ENCODE assay signal across 33 cellular contexts in the genomic region with DNA sequence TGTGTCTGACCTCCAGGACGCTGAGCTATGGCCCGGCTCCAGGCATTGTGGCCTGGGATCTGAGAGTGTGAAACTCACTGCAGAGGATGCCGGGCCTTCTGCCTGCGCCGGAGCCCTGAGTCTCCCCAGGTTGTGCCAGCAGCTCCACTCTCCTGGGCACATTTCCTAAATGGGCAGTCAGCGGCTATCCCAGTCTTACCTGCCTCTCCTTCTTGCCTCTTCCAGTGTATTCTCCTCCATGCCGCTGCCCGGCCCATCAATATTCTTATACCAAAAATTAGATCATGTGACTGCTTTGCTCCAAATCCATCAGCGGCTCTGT.
"Had no signal": no experiment of that assay in that cellular context is flagged by ENCODE, and none has a peak within 500 bp of the region (broad histone marks: within the 10 kb centered on the region; RNA-seq: fewer than 3 reads in every experiment).

No MANE protein-coding gene starts in this region.

- ATAC-seq: activated CD4-positive, alpha-beta T cell treated with anti-CD3 and anti-CD28 coated beads for 36 hours; activated CD4-positive, CD25-positive, alpha-beta regulatory T cell treated with anti-CD3 and anti-CD28 coated beads, Interleukin-2, amount 50 U/mL, for 24 hours; activated CD8-positive, alpha-beta memory T cell treated with anti-CD3 and anti-CD28 coated beads, Interleukin-2, amount 10 ng/mL, durations not matched to agents 7 days and 5 days; activated CD8-positive, alpha-beta T cell treated with anti-CD3 and anti-CD28 coated beads, Interleukin-2, amount 10 ng/mL, durations not matched to agents 7 days and 5 days had no signal

- H3K36me3 ChIP-seq: ascending aorta, cardiac muscle cell had no signal

- H3K4me1 ChIP-seq: ascending aorta had no signal

- H3K4me3 Mint-ChIP-seq: activated CD4-positive, alpha-beta memory T cell treated with anti-CD3 and anti-CD28 coated beads, Interleukin-2, amount 10 ng/mL, durations not matched to agents 7 days and 5 days; activated CD4-positive, alpha-beta T cell treated with anti-CD3 and anti-CD28 coated beads for 36 hours; activated CD4-positive, alpha-beta T cell treated with anti-CD3 and anti-CD28 coated beads, Interleukin-2, amount 10 ng/mL, durations not matched to agents 7 days and 5 days; activated CD8-positive, alpha-beta memory T cell treated with anti-CD3 and anti-CD28 coated beads, Interleukin-2, amount 10 ng/mL, durations not matched to agents 7 days and 5 days; activated CD8-positive, alpha-beta T cell treated with anti-CD3 and anti-CD28 coated beads, Interleukin-2, amount 10 ng/mL, durations not matched to agents 7 days and 5 days; activated naive CD4-positive, alpha-beta T cell treated with anti-CD3 and anti-CD28 coated beads, Interleukin-2, amount 10 ng/mL, durations not matched to agents 7 days and 5 days; activated naive CD4-positive, alpha-beta T cell treated with anti-CD3 and anti-CD28 coated beads, Interleukin-2, amount 50 U/mL, for 24 hours; activated naive CD8-positive, alpha-beta T cell treated with anti-CD3 and anti-CD28 coated beads for 36 hours; activated T-cell treated with anti-CD3 and anti-CD28 coated beads, Interleukin-2, amount 50 U/mL, for 24 hours; brain; T-helper 1 cell treated with Interleukin-12 subunit alpha and Interleukin-12 subunit beta and Interleukin-4 antibody, amounts not matched to agents 30 μg/mL and 1 μg/mL, for 36 hours; T-helper 2 cell treated with Interferon-gamma antibody and Interleukin-4, amounts not matched to agents 5 μg/mL and 100 μg/mL, for 36 hours had no signal

- H3K4me1 Mint-ChIP-seq: activated CD4-positive, alpha-beta memory T cell treated with anti-CD3 and anti-CD28 coated beads, Interleukin-2, amount 10 ng/mL, durations not matched to agents 7 days and 5 days; activated CD4-positive, alpha-beta T cell treated with anti-CD3 and anti-CD28 coated beads for 36 hours; activated CD4-positive, alpha-beta T cell treated with anti-CD3 and anti-CD28 coated beads, Interleukin-2, amount 10 ng/mL, durations not matched to agents 7 days and 5 days; activated CD8-positive, alpha-beta memory T cell treated with anti-CD3 and anti-CD28 coated beads, Interleukin-2, amount 10 ng/mL, durations not matched to agents 7 days and 5 days; activated naive CD4-positive, alpha-beta T cell treated with anti-CD3 and anti-CD28 coated beads, Interleukin-2, amount 10 ng/mL, durations not matched to agents 7 days and 5 days; activated naive CD4-positive, alpha-beta T cell treated with anti-CD3 and anti-CD28 coated beads, Interleukin-2, amount 50 U/mL, for 24 hours; activated naive CD8-positive, alpha-beta T cell treated with anti-CD3 and anti-CD28 coated beads for 36 hours had no signal

- DNase-seq: activated CD4-positive, alpha-beta memory T cell treated with anti-CD3 and anti-CD28 coated beads, Interleukin-2, amount 10 ng/mL, durations not matched to agents 7 days and 5 days; activated CD4-positive, alpha-beta T cell treated with anti-CD3 and anti-CD28 coated beads for 1 hour; activated CD4-positive, alpha-beta T cell treated with anti-CD3 and anti-CD28 coated beads for 36 hours; activated CD4-positive, alpha-beta T cell treated with anti-CD3 and anti-CD28 coated beads for 48 hours; activated CD4-positive, alpha-beta T cell treated with anti-CD3 and anti-CD28 coated beads, Interleukin-2, amount 10 ng/mL, durations not matched to agents 7 days and 5 days; activated CD4-positive, alpha-beta T cell treated with anti-CD3 and anti-CD28 coated beads, Interleukin-2, amount 50 U/mL, for 48 hours; activated CD4-positive, CD25-positive, alpha-beta regulatory T cell; activated CD8-positive, alpha-beta memory T cell treated with anti-CD3 and anti-CD28 coated beads for 24 hours; activated CD8-positive, alpha-beta memory T cell treated with anti-CD3 and anti-CD28 coated beads, Interleukin-2, amount 10 ng/mL, durations not matched to agents 7 days and 5 days; activated CD8-positive, alpha-beta memory T cell treated with anti-CD3 and anti-CD28 coated beads, Interleukin-2, amount 50 U/mL, for 48 hours; activated CD8-positive, alpha-beta T cell treated with anti-CD3 and anti-CD28 coated beads, Interleukin-2, amount 10 ng/mL, durations not matched to agents 7 days and 5 days; activated effector memory CD4-positive, alpha-beta T cell treated with Interleukin-2 at 50 U/mL for 16 hours; activated gamma-delta T cell; activated naive CD4-positive, alpha-beta T cell treated with anti-CD3 and anti-CD28 coated beads, Interleukin-2, amount 10 ng/mL, durations not matched to agents 7 days and 5 days; activated naive CD4-positive, alpha-beta T cell treated with Interleukin-2 at 50 U/mL for 16 hours; activated naive CD8-positive, alpha-beta T cell treated with anti-CD3 and anti-CD28 coated beads for 36 hours; activated T-cell treated with anti-CD3 and anti-CD28 coated beads, Interleukin-2, amount 50 U/mL, for 24 hours; activated T-cell treated with anti-CD3 and anti-CD28 coated beads, Interleukin-2, amount 50 U/mL, for 48 hours; amygdala; anterior cingulate cortex; central memory CD4-positive, alpha-beta T cell; T-helper 1 cell; T-helper 2 cell; T-helper 9 cell had no signal

- H3K27ac ChIP-seq: ascending aorta, cardiac muscle cell, VCaP had no signal

- H3K9me3 ChIP-seq: ascending aorta had no signal

- H3K4me3 ChIP-seq: ascending aorta, cardiac muscle cell had no signal

- H3K27me3 Mint-ChIP-seq: activated CD4-positive, alpha-beta memory T cell treated with anti-CD3 and anti-CD28 coated beads, Interleukin-2, amount 10 ng/mL, durations not matched to agents 7 days and 5 days; activated CD4-positive, alpha-beta T cell treated with anti-CD3 and anti-CD28 coated beads for 36 hours; activated CD4-positive, alpha-beta T cell treated with anti-CD3 and anti-CD28 coated beads, Interleukin-2, amount 10 ng/mL, durations not matched to agents 7 days and 5 days; activated CD8-positive, alpha-beta memory T cell treated with anti-CD3 and anti-CD28 coated beads, Interleukin-2, amount 10 ng/mL, durations not matched to agents 7 days and 5 days; activated naive CD4-positive, alpha-beta T cell treated with anti-CD3 and anti-CD28 coated beads, Interleukin-2, amount 10 ng/mL, durations not matched to agents 7 days and 5 days; activated naive CD4-positive, alpha-beta T cell treated with anti-CD3 and anti-CD28 coated beads, Interleukin-2, amount 50 U/mL, for 24 hours; activated naive CD8-positive, alpha-beta T cell treated with anti-CD3 and anti-CD28 coated beads for 36 hours; activated T-cell treated with anti-CD3 and anti-CD28 coated beads, Interleukin-2, amount 50 U/mL, for 24 hours; brain had no signal

- H3K9me3 Mint-ChIP-seq: activated CD4-positive, alpha-beta memory T cell treated with anti-CD3 and anti-CD28 coated beads, Interleukin-2, amount 10 ng/mL, durations not matched to agents 7 days and 5 days; activated naive CD4-positive, alpha-beta T cell treated with anti-CD3 and anti-CD28 coated beads, Interleukin-2, amount 10 ng/mL, durations not matched to agents 7 days and 5 days; activated naive CD4-positive, alpha-beta T cell treated with anti-CD3 and anti-CD28 coated beads, Interleukin-2, amount 50 U/mL, for 24 hours; activated naive CD8-positive, alpha-beta T cell treated with anti-CD3 and anti-CD28 coated beads for 36 hours; activated T-cell treated with anti-CD3 and anti-CD28 coated beads, Interleukin-2, amount 50 U/mL, for 24 hours; activated T-helper 2 cell treated with anti-CD3 and anti-CD28 coated beads, Interferon-gamma antibody, Interleukin-2, Interleukin-4, amounts not matched to agents 10 μg/mL and 5 μg/mL and 100 μg/mL, durations not matched to agents 14 hours and 24 hours and 36 hours; T-helper 1 cell treated with Interleukin-12 subunit alpha and Interleukin-12 subunit beta and Interleukin-4 antibody, amounts not matched to agents 30 μg/mL and 1 μg/mL, for 36 hours; T-helper 2 cell treated with Interferon-gamma antibody and Interleukin-4, amounts not matched to agents 5 μg/mL and 100 μg/mL, for 36 hours had no signal

- H3K27me3 ChIP-seq: ascending aorta, cardiac muscle cell had no signal

- H3K27ac Mint-ChIP-seq: activated CD4-positive, alpha-beta memory T cell treated with anti-CD3 and anti-CD28 coated beads, Interleukin-2, amount 10 ng/mL, durations not matched to agents 7 days and 5 days; activated CD4-positive, alpha-beta T cell treated with anti-CD3 and anti-CD28 coated beads for 36 hours; activated CD4-positive, alpha-beta T cell treated with anti-CD3 and anti-CD28 coated beads, Interleukin-2, amount 10 ng/mL, durations not matched to agents 7 days and 5 days; activated CD8-positive, alpha-beta memory T cell treated with anti-CD3 and anti-CD28 coated beads, Interleukin-2, amount 10 ng/mL, durations not matched to agents 7 days and 5 days; activated CD8-positive, alpha-beta T cell treated with anti-CD3 and anti-CD28 coated beads, Interleukin-2, amount 10 ng/mL, durations not matched to agents 7 days and 5 days; activated naive CD4-positive, alpha-beta T cell treated with anti-CD3 and anti-CD28 coated beads, Interleukin-2, amount 10 ng/mL, durations not matched to agents 7 days and 5 days; activated naive CD4-positive, alpha-beta T cell treated with anti-CD3 and anti-CD28 coated beads, Interleukin-2, amount 50 U/mL, for 24 hours; activated naive CD8-positive, alpha-beta T cell treated with anti-CD3 and anti-CD28 coated beads for 36 hours; activated T-cell treated with anti-CD3 and anti-CD28 coated beads, Interleukin-2, amount 50 U/mL, for 24 hours; activated T-helper 2 cell treated with anti-CD3 and anti-CD28 coated beads, Interferon-gamma antibody, Interleukin-2, Interleukin-4, amounts not matched to agents 10 μg/mL and 5 μg/mL and 100 μg/mL, durations not matched to agents 14 hours and 24 hours and 36 hours; T-helper 1 cell treated with Interleukin-12 subunit alpha and Interleukin-12 subunit beta and Interleukin-4 antibody, amounts not matched to agents 30 μg/mL and 1 μg/mL, for 36 hours; T-helper 2 cell treated with Interferon-gamma antibody and Interleukin-4, amounts not matched to agents 5 μg/mL and 100 μg/mL, for 36 hours had no signal

- H3K36me3 Mint-ChIP-seq: activated CD8-positive, alpha-beta memory T cell treated with anti-CD3 and anti-CD28 coated beads, Interleukin-2, amount 10 ng/mL, durations not matched to agents 7 days and 5 days; activated naive CD4-positive, alpha-beta T cell treated with anti-CD3 and anti-CD28 coated beads, Interleukin-2, amount 10 ng/mL, durations not matched to agents 7 days and 5 days; activated naive CD4-positive, alpha-beta T cell treated with anti-CD3 and anti-CD28 coated beads, Interleukin-2, amount 50 U/mL, for 24 hours; activated naive CD8-positive, alpha-beta T cell treated with anti-CD3 and anti-CD28 coated beads for 36 hours had no signal
